In the genomic region with DNA sequence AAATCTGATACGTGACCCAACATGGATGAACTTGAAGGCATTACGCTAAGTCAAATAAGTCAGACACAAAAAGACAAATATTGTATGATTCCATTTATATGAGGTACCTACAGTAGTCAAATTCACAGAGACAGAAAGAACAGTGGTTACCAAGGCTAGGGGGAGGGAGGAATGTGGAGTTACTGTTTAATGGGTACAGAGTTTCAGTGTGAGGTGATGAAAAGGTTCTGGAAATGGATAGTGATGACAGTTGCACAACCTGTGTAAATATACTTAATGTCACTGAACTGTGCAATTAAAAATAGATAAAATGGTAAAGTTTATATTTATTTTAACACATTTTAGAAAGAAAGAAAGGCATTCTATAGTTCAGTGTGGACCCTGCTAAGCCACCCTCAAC, we compare ENCODE assay signal across 11 cellular contexts. TPM values are rescaled to one million over a fixed set of nuclear protein-coding genes. Genes with fewer than 3 reads are reported as not detected.
"Had no signal": no experiment of that assay in that cellular context is flagged by ENCODE, and none has a peak within 500 bp of the region (broad histone marks: within the 10 kb centered on the region; RNA-seq: fewer than 3 reads in every experiment).

No MANE protein-coding gene starts in this region.

- DNase-seq: GM23248, GOT3, H7, HFFc6, IMR-90 had no signal

- H3K9me3 ChIP-seq: HAP-1 had no signal

- H3K4me1 ChIP-seq: HAP-1 had no signal

- H3K27ac ChIP-seq: GM23248, HL-60 had no signal

- H3K9ac ChIP-seq: GM23248 had no signal

- H2AFZ ChIP-seq: GM23248 had no signal

- FAIRE-seq: K562 had no signal

- ATAC-seq: HCT116, K562 had no signal

- H3K4me3 ChIP-seq: GM23248, HAP-1, K562 had no signal

- H3K36me3 ChIP-seq: HAP-1 had no signal

RNA-seq across cellular contexts. Expression of gene TMEM45B, which starts 24.1 kb away (rescaled TPM):
- total RNA-seq: GM23248, H4, HFFc6, HT1080, IMR-90 had no signal
- polyA plus RNA-seq: GM23248, IMR-90, K562 had no signal
